21 cellular contexts compared by ENCODE assay signal in the genomic region with DNA sequence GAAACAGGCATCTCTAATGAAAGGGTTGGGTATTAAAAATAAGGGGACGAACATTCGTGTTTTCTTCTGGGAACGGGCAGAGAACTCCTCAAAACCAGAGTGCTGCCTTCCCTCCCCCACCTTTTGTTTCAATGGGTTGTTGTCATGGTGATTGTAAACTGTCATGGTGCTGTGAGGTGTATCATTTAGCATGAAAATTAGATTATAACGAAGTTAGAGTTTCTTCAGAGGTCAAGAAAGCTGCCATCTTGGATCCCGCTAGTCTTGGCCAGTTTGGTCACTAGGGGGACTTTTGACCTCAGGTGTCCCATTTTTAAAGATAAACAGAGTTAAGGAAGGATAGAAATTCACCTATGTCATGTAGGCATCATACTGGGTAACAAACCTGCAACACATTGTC.
DNase-seq lines count a peak whose midpoint lies in the region; ATAC-seq, FAIRE-seq and TF ChIP-seq lines count a peak whose summit lies in the region.
"Had no signal": no experiment of that assay in that cellular context is flagged by ENCODE, and none has a peak within 500 bp of the region (broad histone marks: within the 10 kb centered on the region; RNA-seq: fewer than 3 reads in every experiment).

No MANE protein-coding gene starts in this region.

- H3K27me3 ChIP-seq in GM23248 (replicated peaks; ENCODE audit: insufficient read depth) (no peaks in the 10 kb centered on the region), endothelial cell of umbilical vein (ENCODE audit: control insufficient read depth in 2 of 2, insufficient read depth in 2 of 2, low read length in 2 of 2) (no peaks in the 10 kb centered on the region), small intestine (ENCODE audit: control insufficient read depth in 2 of 2, insufficient read depth in 2 of 2, low read length in 2 of 2) (no peaks in the 10 kb centered on the region)

- dilution Hi-C loops in endothelial cell of umbilical vein (cut with MboI; ENCODE audit: extremely low pct_ligation_motif_present, low sequenced_read_pairs) = no loop called here

- no peak overlapping the region for H3K4me3 Mint-ChIP-seq in progenitor cell of endocrine pancreas (ENCODE audit: low read depth)
- no peak overlapping the region for H3K4me3 Mint-ChIP-seq in stimulated activated naive CD8-positive, alpha-beta T cell treated with anti-CD3 and anti-CD28 coated beads, Interleukin-15, amount 100 ng/mL, for 72 hours
- H3K4me3 Mint-ChIP-seq: CD4-positive, alpha-beta memory T cell had no signal

- H3K4me2 ChIP-seq in GM23248 (ENCODE audit: unreplicated experiment) (no peak overlapping the region), endothelial cell of umbilical vein (ENCODE audit: insufficient read depth, low read length) (no peak overlapping the region)

- POLR2A ChIA-PET in endothelial cell of umbilical vein (lab: Charles Lee) = no interaction called here

- H3K36me3 ChIP-seq in GM23248 (ENCODE audit: low read depth) = no peaks in the 10 kb centered on the region
- no peaks in the 10 kb centered on the region for H3K36me3 ChIP-seq in endothelial cell of umbilical vein (ENCODE audit: control insufficient read depth in 2 of 2, extremely low read depth in 1 of 2, insufficient read depth in 2 of 2, low read length in 2 of 2)
- H3K36me3 ChIP-seq in small intestine (ENCODE audit: control insufficient read depth in 2 of 2, insufficient read depth in 2 of 2, low read length in 2 of 2) = no peaks in the 10 kb centered on the region

- intact Hi-C loops in endothelial cell of umbilical vein (cut with micrococcal nuclease) = no loop called here

- BruUV-seq in endothelial cell of umbilical vein (replicated peaks; lab: Mats Ljungman, UMichigan) = no TSS peak

- H3K27ac ChIP-seq in GM23248 (peak overlapping the region; percentile 47; the same call in 1 of the 2 replicates), endothelial cell of umbilical vein (ENCODE audit: insufficient read depth, low read depth, low read length) (peak overlapping the region; percentile 64), small intestine (ENCODE audit: low read depth in 1 of 2, low read length in 1 of 2) (no peak overlapping the region)
- H3K27ac ChIP-seq: SK-N-MC had no signal

- DNase-seq in GM23248 (no peak), NB4 (ENCODE audit: low read depth) (no peak), endothelial cell of umbilical vein (ENCODE audit: low read depth, low spot score) (no peak), progenitor cell of endocrine pancreas (ENCODE audit: low spot score, unreplicated experiment) (no peak), small intestine (no peak), AG08395 (ENCODE audit: low spot score) (no peak)
- no peak for DNase-seq in stimulated activated naive CD8-positive, alpha-beta T cell treated with anti-CD3 and anti-CD28 coated beads, Interleukin-15, amount 100 ng/mL, for 72 hours
- DNase-seq: C1 segment of cervical spinal cord; CD4-positive, alpha-beta memory T cell; COR-L47; Kasumi-1; MV-4-11; NCI-H1694; NCI-H2029 treated with DMSO at 0.1 percent for 48 hours; NCI-H446 treated with DMSO at 0.1 percent for 48 hours; NCI-H526; Right ventricle myocardium superior; RPMI8226 had no signal

- no peak for FAIRE-seq in endothelial cell of umbilical vein (lab: Jason Lieb, UNC)
- no peak for FAIRE-seq in small intestine (lab: Jason Lieb, UNC)
- FAIRE-seq: G401.6, K562 had no signal

- H3K9me3 Mint-ChIP-seq in progenitor cell of endocrine pancreas (ENCODE audit: low read depth) = peaks cover 6% of the 10 kb centered on the region
- H3K9me3 Mint-ChIP-seq in stimulated activated naive CD8-positive, alpha-beta T cell treated with anti-CD3 and anti-CD28 coated beads, Interleukin-15, amount 100 ng/mL, for 72 hours = no peaks in the 10 kb centered on the region

- H3K9ac ChIP-seq in GM23248 = no peak overlapping the region
- no peak overlapping the region for H3K9ac ChIP-seq in endothelial cell of umbilical vein (replicated peaks; ENCODE audit: extremely low read depth, insufficient read depth, low read length)

- no peak for TF ChIP-seq POLR2A in NB4 (IDR thresholded peaks at IDR 0.05; ENCODE audit: extremely low read depth, insufficient read length)
- no peak for TF ChIP-seq POLR2A in endothelial cell of umbilical vein (IDR thresholded peaks at IDR 0.05; ENCODE audit: low read depth, low read length)

- H3K36me3 Mint-ChIP-seq in progenitor cell of endocrine pancreas (ENCODE audit: insufficient read depth) = peaks cover 21% of the 10 kb centered on the region
- H3K36me3 Mint-ChIP-seq: CD4-positive, alpha-beta memory T cell had no signal

- peak overlapping the region; percentile 17 for H3K27ac Mint-ChIP-seq in progenitor cell of endocrine pancreas
- H3K27ac Mint-ChIP-seq in stimulated activated naive CD8-positive, alpha-beta T cell treated with anti-CD3 and anti-CD28 coated beads, Interleukin-15, amount 100 ng/mL, for 72 hours = no peak overlapping the region
- H3K27ac Mint-ChIP-seq: CD4-positive, alpha-beta memory T cell had no signal

- H3K27me3 Mint-ChIP-seq in progenitor cell of endocrine pancreas = no peaks in the 10 kb centered on the region
- no peaks in the 10 kb centered on the region for H3K27me3 Mint-ChIP-seq in stimulated activated naive CD8-positive, alpha-beta T cell treated with anti-CD3 and anti-CD28 coated beads, Interleukin-15, amount 100 ng/mL, for 72 hours
- H3K27me3 Mint-ChIP-seq: CD4-positive, alpha-beta memory T cell had no signal

- H3K79me2 ChIP-seq in GM23248 (ENCODE audit: insufficient read depth) (no peaks in the 10 kb centered on the region), endothelial cell of umbilical vein (ENCODE audit: control insufficient read depth, insufficient read depth, low read length) (peaks cover 7% of the 10 kb centered on the region)

- H3K9me3 ChIP-seq in GM23248 (ENCODE audit: low read depth) (no peaks in the 10 kb centered on the region), endothelial cell of umbilical vein (replicated peaks; ENCODE audit: control insufficient read depth, insufficient read depth, low read length) (no peaks in the 10 kb centered on the region), small intestine (ENCODE audit: control insufficient read depth, low read depth) (no peaks in the 10 kb centered on the region)

- TF ChIP-seq CTCF in NB4 (IDR thresholded peaks at IDR 0.05; ENCODE audit: low read depth, low read length) (peak; percentile 3), endothelial cell of umbilical vein (IDR thresholded peaks at IDR 0.05; ENCODE audit: extremely low read depth in 1 of 2, insufficient read depth in 1 of 2, low read depth in 1 of 2, low read length in 2 of 2) (no peak), progenitor cell of endocrine pancreas (IDR thresholded peaks at IDR 0.05; ENCODE audit: unreplicated experiment) (no peak)

- WGBS in GM23248 (ENCODE audit: low coverage in 1 of 2, low lambda C conversion rate in 2 of 2, missing lambda C conversion rate in 2 of 2), 2 experiments = 77 to 79% methylated on average over 5 of the region's 5 CpGs
- 71 to 79% (median 77%) methylated on average over 5 of the region's 5 CpGs for WGBS in small intestine, 3 donors

- H3K9me1 ChIP-seq in endothelial cell of umbilical vein (replicated peaks; ENCODE audit: control insufficient read depth, extremely low read depth, insufficient read depth, low read length) = no peaks in the 10 kb centered on the region

- in situ Hi-C loops in GM23248 (cut with MboI) = no loop called here

- peaks cover 60% of the 10 kb centered on the region for H3F3A ChIP-seq in GM23248 (ENCODE audit: insufficient read depth)

- ATAC-seq in stimulated activated naive CD8-positive, alpha-beta T cell treated with anti-CD3 and anti-CD28 coated beads, Interleukin-15, amount 100 ng/mL, for 72 hours = no peak
- ATAC-seq: K562 had no signal

- H3K4me1 ChIP-seq in GM23248 (ENCODE audit: insufficient read depth) = peaks cover 72% of the 10 kb centered on the region
- H3K4me1 ChIP-seq in endothelial cell of umbilical vein (ENCODE audit: control insufficient read depth, extremely low read depth, insufficient read depth, low read length) = peaks cover 24% of the 10 kb centered on the region
- H3K4me1 ChIP-seq in small intestine (ENCODE audit: control insufficient read depth in 2 of 2, insufficient read depth in 1 of 2, low read depth in 1 of 2, low read length in 1 of 2) = no peaks in the 10 kb centered on the region

- H3K9me2 ChIP-seq in GM23248 (ENCODE audit: insufficient read depth) = no peaks in the 10 kb centered on the region

- H4K20me1 ChIP-seq in GM23248 (ENCODE audit: insufficient read depth) = no peaks in the 10 kb centered on the region
- H4K20me1 ChIP-seq in endothelial cell of umbilical vein (replicated peaks; ENCODE audit: control insufficient read depth, extremely low read depth, insufficient read depth, low read length) = no peaks in the 10 kb centered on the region

- no peak overlapping the region for H3K4me3 ChIP-seq in GM23248
- no peak overlapping the region for H3K4me3 ChIP-seq in NB4 (ENCODE audit: low read depth, low read length)
- H3K4me3 ChIP-seq in endothelial cell of umbilical vein (replicated peaks in 1 of 3; ENCODE audit: insufficient read depth in 1 of 3, low read depth in 1 of 3, low read length in 3 of 3) = no peak overlapping the region
- H3K4me3 ChIP-seq in small intestine (ENCODE audit: low read depth in 1 of 2, low read length in 2 of 2) = no peak overlapping the region
- H3K4me3 ChIP-seq: K562, SK-N-MC had no signal

- H2AFZ ChIP-seq in GM23248 = no peak overlapping the region
- no peak overlapping the region for H2AFZ ChIP-seq in endothelial cell of umbilical vein (ENCODE audit: low read depth, low read length)

- CTCF ChIA-PET in endothelial cell of umbilical vein (lab: Charles Lee) = no interaction called here

- H3K4me1 Mint-ChIP-seq in progenitor cell of endocrine pancreas (ENCODE audit: low read depth) = peaks cover 24% of the 10 kb centered on the region
- H3K4me1 Mint-ChIP-seq in stimulated activated naive CD8-positive, alpha-beta T cell treated with anti-CD3 and anti-CD28 coated beads, Interleukin-15, amount 100 ng/mL, for 72 hours = peaks cover 7% of the 10 kb centered on the region

TF ChIP-seq in endothelial cell of umbilical vein, 7 proteins besides CTCF, POLR2A, EP300 and RAD21:
- no peak for TF ChIP-seq MYC (IDR thresholded peaks at IDR 0.05; ENCODE audit: low read depth, low read length)
- TF ChIP-seq JUN (IDR thresholded peaks at IDR 0.05; ENCODE audit: borderline replicate concordance, insufficient read depth, insufficient read length, low read depth) = no peak
- TF ChIP-seq GATA2 (IDR thresholded peaks at IDR 0.05; ENCODE audit: insufficient read depth, insufficient read length, low read depth, low read length) = no peak
- TF ChIP-seq, protein P1, sequence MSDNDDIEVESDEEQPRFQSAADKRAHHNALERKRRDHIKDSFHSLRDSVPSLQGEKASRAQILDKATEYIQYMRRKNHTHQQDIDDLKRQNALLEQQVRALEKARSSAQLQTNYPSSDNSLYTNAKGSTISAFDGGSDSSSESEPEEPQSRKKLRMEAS (IDR thresholded peaks at IDR 0.05; ENCODE audit: insufficient read depth, insufficient read length) = no peak
- TF ChIP-seq EZH2 (IDR thresholded peaks at IDR 0.05; ENCODE audit: borderline replicate concordance, low read depth, low read length, severe bottlenecking) = no peak
- TF ChIP-seq POLR2AphosphoS5 (IDR thresholded peaks at IDR 0.05; ENCODE audit: insufficient read depth, low read depth, low read length) = no peak
- no peak for TF ChIP-seq FOS (IDR thresholded peaks at IDR 0.05; ENCODE audit: borderline replicate concordance, insufficient read depth, low read length)

Comparison
In these comparisons a context has a peak if more than half of its experiments do, and no peak if none do; other contexts are left out.
1. H3K27ac ChIP-seq: peak in GM23248 (single experiment) and endothelial cell of umbilical vein (single experiment); none in small intestine (0 of 2).